23 cellular contexts compared by ENCODE assay signal in the genomic region with DNA sequence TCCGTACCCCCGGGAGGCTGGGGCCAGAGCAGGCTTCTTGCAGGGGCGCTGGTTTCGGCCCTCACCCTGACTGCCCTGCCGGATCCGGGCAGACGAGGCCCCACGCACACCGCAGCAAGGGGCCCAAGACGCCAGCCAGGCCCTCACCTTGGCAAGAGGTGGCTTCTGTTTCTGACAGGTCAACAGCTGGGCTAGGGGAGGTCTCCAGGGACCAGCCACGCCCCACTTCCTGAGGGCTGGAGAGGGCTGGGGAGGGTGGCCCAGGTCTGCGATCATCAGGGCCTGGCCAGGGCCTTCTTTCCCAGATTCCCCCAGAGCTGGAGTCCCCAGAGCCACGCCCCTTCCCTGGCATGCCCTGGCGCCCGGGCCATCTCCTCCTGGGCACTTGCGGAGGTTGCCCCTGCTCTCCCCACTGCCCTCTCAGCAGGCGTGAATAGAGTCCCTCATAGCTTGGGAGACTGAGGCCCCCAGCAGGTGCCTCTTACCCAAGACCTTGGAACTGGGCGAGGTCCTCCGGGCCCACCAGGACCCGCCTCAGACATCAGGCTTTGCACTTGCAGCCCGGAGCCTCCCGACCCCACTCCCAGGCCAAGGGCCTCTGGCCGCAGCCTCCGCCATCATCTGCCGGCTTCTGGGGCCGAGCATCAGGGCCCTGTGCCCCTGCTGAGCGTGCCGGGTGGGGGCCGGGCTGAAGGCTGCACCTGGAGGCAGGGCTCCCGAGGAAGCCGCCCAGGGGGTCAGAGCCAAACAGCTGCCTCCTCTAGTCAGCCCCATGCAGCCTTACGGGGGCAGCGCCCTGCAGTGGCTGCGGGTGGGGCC. TPM values are rescaled to one million over a fixed set of nuclear protein-coding genes. Genes with fewer than 3 reads are reported as not detected.
DNase-seq lines count a peak whose midpoint lies in the region; ATAC-seq, FAIRE-seq and TF ChIP-seq lines count a peak whose summit lies in the region.
"Had no signal": no experiment of that assay in that cellular context is flagged by ENCODE, and none has a peak within 500 bp of the region (broad histone marks: within the 10 kb centered on the region; RNA-seq: fewer than 3 reads in every experiment).

No MANE protein-coding gene starts in this region.

- no peaks in the 10 kb centered on the region for H3K9me2 ChIP-seq in PC-9 (ENCODE audit: insufficient read depth)

- peak; percentile 21 for DNase-seq in DMS 273 (lab: John Stamatoyannopoulos, UW; ENCODE audit: unreplicated experiment)
- DNase-seq in DMS 273 treated with DMSO at 0.1 percent for 48 hours (lab: John Stamatoyannopoulos, UW): no peak
- DNase-seq in HepG2 (ENCODE audit: low spot score): peak; percentile 36
- DNase-seq in right lobe of liver: no peak
- no peak for DNase-seq in caudate nucleus (lab: John Stamatoyannopoulos, UW)
- no peak for DNase-seq in upper lobe of right lung
- no peak for DNase-seq in PC-9
- DNase-seq: ACHN, DMS79, IMR-90, NCI-H1105, NCI-H187, NCI-H226, NCI-H510A treated with DMSO at 0.1 percent for 48 hours, NCI-H774, SHP77 had no signal

- H3K4me2 ChIP-seq in HepG2 (ENCODE audit: low read depth, low read length) (peak overlapping the region; percentile 89), PC-9 (no peak overlapping the region)

- TF ChIP-seq CTCF in HepG2 (CRISPR knock-in tag; IDR thresholded peaks at IDR 0.05): no peak
- no peak for TF ChIP-seq CTCF in right lobe of liver (IDR thresholded peaks at IDR 0.05)
- no peak for TF ChIP-seq CTCF in upper lobe of right lung (IDR thresholded peaks at IDR 0.05)
- no peak for TF ChIP-seq CTCF in PC-9 (conservative IDR thresholded peaks at IDR 0.05)

- H3K4me3 ChIP-seq in HepG2 (replicated peaks in 1 of 3; ENCODE audit: insufficient read depth in 1 of 3, low read depth in 2 of 3, low read length in 3 of 3): peak overlapping the region in 1 of 3 experiments; percentile 62; a peak in 1 of 6 replicates
- no peak overlapping the region for H3K4me3 ChIP-seq in right lobe of liver
- no peak overlapping the region for H3K4me3 ChIP-seq in upper lobe of right lung
- H3K4me3 ChIP-seq in PC-9: no peak overlapping the region

- H3K9me3 ChIP-seq in HepG2 (ENCODE audit: low read length) (no peaks in the 10 kb centered on the region), right lobe of liver (no peaks in the 10 kb centered on the region), upper lobe of right lung (no peaks in the 10 kb centered on the region), PC-9 (ENCODE audit: insufficient read depth, low read depth) (no peaks in the 10 kb centered on the region)

- TF ChIP-seq POLR2A in HepG2 (IDR thresholded peaks at IDR 0.05; ENCODE audit: insufficient read depth in 1 of 2, low read depth in 2 of 2, low read length in 2 of 2) (no peak), right lobe of liver (IDR thresholded peaks at IDR 0.05) (no peak)

- H3K27me3 ChIP-seq in HepG2 (ENCODE audit: control insufficient read depth in 1 of 2, insufficient read depth in 2 of 2, low read length in 2 of 2) (peaks cover 7 to 16% of the 10 kb centered on the region in 2 experiments; a peak in 4 of 5 replicates), right lobe of liver (no peaks in the 10 kb centered on the region), upper lobe of right lung (no peaks in the 10 kb centered on the region), PC-9 (ENCODE audit: insufficient read depth, low read depth) (no peaks in the 10 kb centered on the region)

- H3K27ac ChIP-seq in HepG2 (ENCODE audit: extremely low read length, insufficient read depth, low read length) (no peak overlapping the region), right lobe of liver (no peak overlapping the region), caudate nucleus (ENCODE audit: low read depth, low read length) (peak overlapping the region; percentile 26), upper lobe of right lung (no peak overlapping the region), PC-9 (no peak overlapping the region)
- H3K27ac ChIP-seq: 22Rv1 had no signal

- in situ Hi-C loops in HepG2 (cut with HindIII; ENCODE audit: extremely low pct_ligation_motif_present, low pct_unique_long_range_greater_than_20kb): no loop called here

- TF ChIP-seq EP300 in HepG2 (IDR thresholded peaks at IDR 0.05; ENCODE audit: low read depth in 2 of 2, low read length in 2 of 2) (no peak), HepG2 (CRISPR knock-in tag; IDR thresholded peaks at IDR 0.05; ENCODE audit: borderline replicate concordance) (no peak)

- CTCF ChIA-PET in HepG2 (lab: Yijun Ruan, JAX; ENCODE audit: low intra/inter-chr PET ratio, low total read pairs): interaction anchor here (0.7 to 3.5 kb wide), 2 partner anchors 23 to 40 kb away, joined by 3 to 13 read pairs; no protein-coding TSS in a partner anchor
- CTCF ChIA-PET in PC-9 (lab: Charles Lee): no interaction called here

- H3K4me1 ChIP-seq in HepG2 (ENCODE audit: insufficient read depth, low read length) (peaks cover 98% of the 10 kb centered on the region), right lobe of liver (peaks cover 0 to 4% (median 0%) of the 10 kb centered on the region in 4 donors), upper lobe of right lung (no peaks in the 10 kb centered on the region), PC-9 (replicated peaks; ENCODE audit: insufficient read depth) (peaks cover 9% of the 10 kb centered on the region)

- FAIRE-seq in HepG2 (lab: Jason Lieb, UNC): no peak
- FAIRE-seq: D721Med, H54, HTR-8/SVneo had no signal

- WGBS in HepG2 (ENCODE audit: low lambda C conversion rate): no CpG with 5 or more reads among the region's 34 CpGs
- WGBS in right lobe of liver (ENCODE audit: insufficient coverage, low coverage, low lambda C conversion rate, missing lambda C conversion rate): no CpG with 5 or more reads among the region's 34 CpGs

- ATAC-seq in HepG2: peak; percentile 8
- no peak for ATAC-seq in right lobe of liver
- peak; percentile 25 for ATAC-seq in upper lobe of right lung
- no peak for ATAC-seq in HG03139 (IDR thresholded peaks at IDR 0.05; ENCODE audit: unreplicated experiment)

- H3K79me2 ChIP-seq in HepG2 (ENCODE audit: insufficient read depth, low read length): no peaks in the 10 kb centered on the region
- H3K79me2 ChIP-seq in PC-9 (ENCODE audit: low read depth): no peaks in the 10 kb centered on the region

- H3K36me3 ChIP-seq in HepG2 (replicated peaks in 1 of 2; ENCODE audit: control insufficient read depth in 1 of 2, insufficient read depth in 2 of 2, low read length in 2 of 2): no peaks in the 10 kb centered on the region
- no peaks in the 10 kb centered on the region for H3K36me3 ChIP-seq in right lobe of liver
- no peaks in the 10 kb centered on the region for H3K36me3 ChIP-seq in upper lobe of right lung
- H3K36me3 ChIP-seq in PC-9 (ENCODE audit: low read depth): no peaks in the 10 kb centered on the region

- peaks cover 12% of the 10 kb centered on the region; the same call in 1 of the 2 replicates for H3F3A ChIP-seq in PC-9 (ENCODE audit: insufficient read depth, low read depth)

- intact Hi-C loops in HepG2 (cut with micrococcal nuclease; ENCODE audit: unreplicated experiment): no loop called here
- intact Hi-C loops in right lobe of liver (cut with DNase I): no loop called here
- intact Hi-C loops in upper lobe of right lung (cut with DNase I): no loop called here
- intact Hi-C loops in PC-9 (cut with micrococcal nuclease; ENCODE audit: unreplicated experiment): no loop called here

- H3K9ac ChIP-seq in HepG2 (ENCODE audit: insufficient read depth, low read depth, low read length): 0 out of 2 replicates have a peak overlapping the region, but pooled peaks have one; percentile 32

- TF ChIP-seq RAD21 in HepG2 (CRISPR knock-in tag; IDR thresholded peaks at IDR 0.05): no peak

- no peak overlapping the region for H2AFZ ChIP-seq in HepG2 (ENCODE audit: low read length)
- no peak overlapping the region for H2AFZ ChIP-seq in PC-9

- BruUV-seq in HepG2 (replicated peaks; lab: Mats Ljungman, UMichigan): no TSS peak
- no TSS peak for BruUV-seq in PC-9 (replicated peaks; lab: Mats Ljungman, UMichigan)

- POLR2A ChIA-PET in HepG2 (lab: Yijun Ruan, JAX): interaction anchor here (2.3 to 34.3 kb wide), 4 partner anchors 2 to 39 kb away, joined by 18 to 1258 read pairs (median 638); partner anchors contain the start of gene FGFR3
- POLR2A ChIA-PET in PC-9 (lab: Charles Lee; ENCODE audit: unreplicated experiment): interaction anchor here (0.6 kb wide), 1 partner anchor 247 kb away, joined by 5 read pairs; no protein-coding TSS in a partner anchor

- no peaks in the 10 kb centered on the region for H4K20me1 ChIP-seq in HepG2 (ENCODE audit: insufficient read depth, low read length)
- no peaks in the 10 kb centered on the region for H4K20me1 ChIP-seq in PC-9 (ENCODE audit: insufficient read depth)

TF ChIP-seq in HepG2, 621 proteins besides CTCF, POLR2A, EP300 and RAD21 (continues in another document):
- TF ChIP-seq ZBTB7B (CRISPR knock-in tag; IDR thresholded peaks at IDR 0.05) (peak; percentile 15; the same call in 1 of the 2 replicates), HDAC1 (CRISPR knock-in tag; IDR thresholded peaks at IDR 0.05) (peak; percentile 65)

RNA-seq across cellular contexts. Expression of gene FGFR3, which starts 6.3 kb away (rescaled TPM):
- total RNA-seq in HepG2 (2016; rRNA removed; fragmentation: Illumina TruSeq; extraction: Trizol): 40.2 and 103 TPM in 2 replicates
- 18.3 and 22.4 TPM in 2 replicates for total RNA-seq in HepG2 (2016; cell fraction: cytosol; rRNA removed; fragmentation: Illumina TruSeq; extraction: Trizol; ENCODE audit: low read depth)
- total RNA-seq in HepG2 (2016; cell fraction: insoluble cytoplasmic fraction; rRNA removed; fragmentation: Illumina TruSeq; extraction: Trizol): 38.7 and 106 TPM in 2 replicates
- 39.4 and 45.4 TPM in 2 replicates for total RNA-seq in HepG2 (2016; cell fraction: membrane; rRNA removed; fragmentation: Illumina TruSeq; extraction: Trizol)
- 114 and 144 TPM in 2 replicates for total RNA-seq in HepG2 (2016; cell fraction: nucleus; rRNA removed; fragmentation: Illumina TruSeq; extraction: Trizol)
- 109 and 159 TPM in 2 replicates for polyA plus RNA-seq in HepG2 (2011; rRNA removed)
- polyA plus RNA-seq in HepG2 (2011; cell fraction: cytosol; rRNA removed): 87.8 and 132 TPM in 2 replicates
- 914 and 1,354 TPM in 2 replicates for polyA plus RNA-seq in HepG2 (2011; cell fraction: nucleus; rRNA removed)
- 127 and 140 TPM in 2 replicates for polyA plus RNA-seq in HepG2 (2012)
- polyA plus RNA-seq in HepG2 (2016; cell fraction: cytosol; fragmentation: Illumina TruSeq; extraction: Trizol; ENCODE audit: low read depth): 6.7 and 7.6 TPM in 2 replicates
- polyA plus RNA-seq in HepG2 (2016; cell fraction: insoluble cytoplasmic fraction; fragmentation: Illumina TruSeq; extraction: Trizol; ENCODE audit: low read depth): 36.5 and 42.1 TPM in 2 replicates
- 24.3 and 24.6 TPM in 2 replicates for polyA plus RNA-seq in HepG2 (2016; cell fraction: membrane; fragmentation: Illumina TruSeq; extraction: Trizol; ENCODE audit: low read depth)
- polyA plus RNA-seq in HepG2 (2016; cell fraction: nucleus; fragmentation: Illumina TruSeq; extraction: Trizol; ENCODE audit: insufficient read depth, low read depth): 393 and 407 TPM in 2 replicates
- 7.3 and 222 TPM in 2 replicates for polyA minus RNA-seq in HepG2 (2011; rRNA and poly(A)+ RNA removed; ENCODE audit: low replicate concordance)
- polyA minus RNA-seq in HepG2 (2011; cell fraction: cytosol; rRNA and poly(A)+ RNA removed): 97.8 and 100 TPM in 2 replicates
- polyA minus RNA-seq in HepG2 (2011; cell fraction: nucleus; rRNA and poly(A)+ RNA removed): 130 and 153 TPM in 2 replicates
- 10 to 100 TPM; 14.3 to 30.0 (median 25.7) TPM for total RNA-seq in right lobe of liver
- 32.1 TPM for total RNA-seq in upper lobe of right lung
- 8.2 and 10.6 TPM in 2 replicates for total RNA-seq in PC-9 (2021)
- total RNA-seq: RPMI7951 had no signal
- polyA plus RNA-seq: CD14-positive monocyte had no signal

Comparison
In these comparisons a context has a peak if more than half of its experiments do, and no peak if none do; other contexts are left out.
1. DNase-seq: peak in DMS 273 (single experiment) and HepG2 (single experiment); none in DMS 273 treated with DMSO at 0.1 percent for 48 hours (single experiment), right lobe of liver (0 of 3), caudate nucleus (0 of 61), upper lobe of right lung (single experiment) and PC-9 (0 of 2).
2. ATAC-seq: peak in HepG2 (single experiment) and upper lobe of right lung (single experiment); none in right lobe of liver (0 of 4) and HG03139 (single experiment).